ENCODE assay signal across 20 cellular contexts in the genomic region with DNA sequence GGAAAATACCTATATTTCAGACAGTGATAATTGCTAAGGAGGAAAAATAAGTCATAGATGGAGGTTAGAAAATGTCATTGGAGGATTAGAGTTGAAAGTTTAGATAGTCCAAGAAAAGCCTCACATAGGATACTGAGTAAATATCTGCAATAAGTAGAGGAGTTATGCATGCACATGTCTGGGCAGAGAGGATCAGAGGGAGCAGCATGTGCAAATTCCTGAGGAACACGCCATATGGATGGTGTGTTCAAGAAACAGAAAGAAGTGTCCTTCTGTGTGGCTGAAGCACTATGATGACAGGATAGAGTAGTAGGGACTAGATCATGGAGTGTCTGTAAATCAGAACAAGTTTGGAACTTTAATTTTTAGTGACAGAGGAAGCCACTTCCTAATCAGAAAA. TPM values are rescaled to one million over a fixed set of nuclear protein-coding genes. Genes with fewer than 3 reads are reported as not detected.
DNase-seq lines count a peak whose midpoint lies in the region; ATAC-seq, FAIRE-seq and TF ChIP-seq lines count a peak whose summit lies in the region.
"Had no signal": no experiment of that assay in that cellular context is flagged by ENCODE, and none has a peak within 500 bp of the region (broad histone marks: within the 10 kb centered on the region; RNA-seq: fewer than 3 reads in every experiment).

No MANE protein-coding gene starts in this region.

- in situ Hi-C loops in IMR-90 (cut with MboI; ENCODE audit: low sequenced_read_pairs), result no loop called here

- H3K56ac ChIP-seq in IMR-90 (ENCODE audit: extremely low read depth, insufficient read depth, low read length), result no peak overlapping the region

- H3K9me3 Mint-ChIP-seq in astrocyte (ENCODE audit: unreplicated experiment) (no peaks in the 10 kb centered on the region), mesothelial cell of epicardium (no peaks in the 10 kb centered on the region)

- intact Hi-C loops in IMR-90 (cut with micrococcal nuclease), result no loop called here

- TF ChIP-seq POLR2A in IMR-90 (IDR thresholded peaks at IDR 0.05; ENCODE audit: low read depth, low read length), result no peak

- H2BK120ac ChIP-seq in IMR-90 (ENCODE audit: low read depth, low read length), result peak overlapping the region; percentile 36

- H3K27ac ChIP-seq in IMR-90 (ENCODE audit: insufficient read depth, low read length) (no peak overlapping the region), astrocyte (ENCODE audit: low read depth, low read length) (no peak overlapping the region)
- H3K27ac ChIP-seq: GM23248, SJSA1 had no signal

- H3K4me2 ChIP-seq in IMR-90 (ENCODE audit: low read depth, low read length) (no peak overlapping the region), astrocyte (ENCODE audit: low read length) (no peak overlapping the region)
- H3K4me2 ChIP-seq: A549 had no signal

- H3K4me3 ChIP-seq in AG10803 (ENCODE audit: low read length) (no peak overlapping the region), IMR-90 (ENCODE audit: insufficient read depth, low read depth, low read length) (no peak overlapping the region), astrocyte (ENCODE audit: insufficient read depth, low read depth, low read length) (no peak overlapping the region)
- H3K4me3 ChIP-seq: A549, GM23248, HAP-1, SJSA1 had no signal

- no peaks in the 10 kb centered on the region for H3K9me3 ChIP-seq in IMR-90 (ENCODE audit: control insufficient read depth, insufficient read depth, low read length)
- H3K9me3 ChIP-seq in astrocyte (ENCODE audit: insufficient read depth, low read depth, low read length), result no peaks in the 10 kb centered on the region
- H3K9me3 ChIP-seq: A549, BE2C, HAP-1, SJSA1 had no signal

- H4K5ac ChIP-seq in IMR-90 (ENCODE audit: low read depth, low read length), result peak overlapping the region; percentile 42

- H3K4me1 ChIP-seq in IMR-90 (ENCODE audit: control insufficient read depth, insufficient read depth, low read length) (peaks cover 19% of the 10 kb centered on the region), astrocyte (ENCODE audit: insufficient read depth, low read length) (peaks cover 3% of the 10 kb centered on the region)
- H3K4me1 ChIP-seq: BE2C, HAP-1, SJSA1 had no signal

- no peak overlapping the region; the same call in 1 of the 2 replicates for H2BK20ac ChIP-seq in IMR-90 (ENCODE audit: low read depth, low read length)

- FAIRE-seq in astrocyte (lab: Jason Lieb, UNC), result no peak
- FAIRE-seq: A549, HTR-8/SVneo, RCC 7860 had no signal

- no peak for ATAC-seq in IMR-90 (ENCODE audit: low read depth)
- ATAC-seq in GM18909 (IDR thresholded peaks at IDR 0.05; ENCODE audit: poor library complexity, unreplicated experiment), result no peak
- ATAC-seq: A549, Right ventricle myocardium inferior, T-helper 17 cell had no signal

- peak overlapping the region; percentile 46 for H3K14ac ChIP-seq in IMR-90 (replicated peaks; ENCODE audit: low read depth, low read length)

- H3K18ac ChIP-seq in IMR-90 (ENCODE audit: low read depth, low read length), result peak overlapping the region; percentile 73; the same call in 1 of the 2 replicates

- H3K9me1 ChIP-seq in IMR-90 (ENCODE audit: insufficient read depth, low read length), result 0 out of 2 replicates have a peak, but pooled peaks cover 4% of the 10 kb centered on the region

- WGBS in IMR-90 (ENCODE audit: extremely low coverage in 2 of 2, insufficient read length in 1 of 2), 2 experiments, result 100% methylated on average over 1 of the region's 1 CpG; no CpG with 5 or more reads in 1 of the 2 experiments

- H2AK9ac ChIP-seq in IMR-90 (replicated peaks; ENCODE audit: low read depth, low read length, poor library complexity), result no peak overlapping the region

- DNase-seq in AG10803 (ENCODE audit: low read depth) (peak; percentile 51), IMR-90 (no peak), astrocyte (ENCODE audit: low read depth) (no peak), mesothelial cell of epicardium (ENCODE audit: low spot score in 2 of 2, unreplicated experiment in 2 of 2) (no peak), HUDEP-2 (lab: John Stamatoyannopoulos, UW; ENCODE audit: unreplicated experiment in 76 of 76) (no peak)
- no peak for DNase-seq in activated naive CD4-positive, alpha-beta T cell treated with Interleukin-2 at 50 U/mL for 16 hours
- DNase-seq: BE2C, DMS79 treated with DMSO at 0.1 percent for 48 hours, GM23248, Karpas-422, NCI-H187, OCI-M1, T-helper 17 cell had no signal

- no peaks in the 10 kb centered on the region for H3K27me3 ChIP-seq in IMR-90 (ENCODE audit: control insufficient read depth, insufficient read depth, low read length)
- H3K27me3 ChIP-seq in astrocyte (ENCODE audit: insufficient read depth, low read length), result no peaks in the 10 kb centered on the region
- H3K27me3 ChIP-seq: BE2C, SJSA1 had no signal

- no peaks in the 10 kb centered on the region for H3K79me2 ChIP-seq in astrocyte (ENCODE audit: insufficient read depth, low read length)

- peak overlapping the region; percentile 30; the same call in 1 of the 3 replicates for H2BK15ac ChIP-seq in IMR-90 (ENCODE audit: low read depth, low read length)

- H3K4me1 Mint-ChIP-seq in astrocyte (ENCODE audit: low read depth, unreplicated experiment), result peaks cover 24% of the 10 kb centered on the region
- peaks cover 18% of the 10 kb centered on the region for H3K4me1 Mint-ChIP-seq in mesothelial cell of epicardium
- H3K4me1 Mint-ChIP-seq: T-helper 17 cell had no signal

- no peak for TF ChIP-seq RAD21 in IMR-90 (IDR thresholded peaks at IDR 0.05; ENCODE audit: low read length)

- BruUV-seq in IMR-90 (replicated peaks; lab: Mats Ljungman, UMichigan), result no TSS peak

- H3K4me3 Mint-ChIP-seq in astrocyte (ENCODE audit: unreplicated experiment) (no peak overlapping the region), mesothelial cell of epicardium (no peak overlapping the region)
- H3K4me3 Mint-ChIP-seq: T-helper 17 cell had no signal

- peak overlapping the region in 1 of 2 experiments; percentile 16; a peak in 2 of 4 replicates for H4K8ac ChIP-seq in IMR-90 (ENCODE audit: low read depth in 2 of 2, low read length in 2 of 2)

- H3K4ac ChIP-seq in IMR-90 (ENCODE audit: low read depth, low read length), result peak overlapping the region; percentile 12; the same call in 1 of the 2 replicates

- H3K23ac ChIP-seq in IMR-90 (ENCODE audit: low read depth, low read length), result no peak overlapping the region; the same call in 1 of the 2 replicates

- no peaks in the 10 kb centered on the region for H3K27me3 Mint-ChIP-seq in astrocyte (ENCODE audit: low read depth, unreplicated experiment)
- peaks cover 9% of the 10 kb centered on the region for H3K27me3 Mint-ChIP-seq in mesothelial cell of epicardium (ENCODE audit: low read depth)

- dilution Hi-C loops in IMR-90 (cut with HindIII; ENCODE audit: low sequenced_read_pairs, unreplicated experiment), result no loop called here

- 0 out of 4 replicates have a peak, but pooled peaks cover 2 to 5% of the 10 kb centered on the region in 2 experiments for H3K79me1 ChIP-seq in IMR-90 (ENCODE audit: low read depth in 1 of 2, low read length in 2 of 2)

- H3K9ac ChIP-seq in IMR-90 (ENCODE audit: low read depth, low read length), result no peak overlapping the region
- H3K9ac ChIP-seq in astrocyte (ENCODE audit: low read length), result no peak overlapping the region
- H3K9ac ChIP-seq: GM23248 had no signal

- peak overlapping the region; percentile 61; the same call in 1 of the 2 replicates for H2AK5ac ChIP-seq in IMR-90 (ENCODE audit: low read depth, low read length)

- no peak overlapping the region for H2BK5ac ChIP-seq in IMR-90 (ENCODE audit: low read depth, low read length, poor library complexity, severe bottlenecking)

- H2AFZ ChIP-seq in IMR-90 (replicated peaks; ENCODE audit: low read length, poor library complexity), result no peak overlapping the region
- H2AFZ ChIP-seq in astrocyte (ENCODE audit: low read depth, low read length), result no peak overlapping the region
- H2AFZ ChIP-seq: GM23248 had no signal

- H3K27ac Mint-ChIP-seq in astrocyte (ENCODE audit: unreplicated experiment), result peak overlapping the region; percentile 12
- peak overlapping the region; percentile 18 for H3K27ac Mint-ChIP-seq in mesothelial cell of epicardium
- H3K27ac Mint-ChIP-seq: T-helper 17 cell had no signal

- H3K36me3 Mint-ChIP-seq in astrocyte (ENCODE audit: low read depth, unreplicated experiment), result no peaks in the 10 kb centered on the region
- no peaks in the 10 kb centered on the region for H3K36me3 Mint-ChIP-seq in mesothelial cell of epicardium

- POLR2A ChIA-PET in IMR-90 (lab: Charles Lee; ENCODE audit: unreplicated experiment), result no interaction called here

- TF ChIP-seq CTCF in AG10803 (conservative IDR thresholded peaks at IDR 0.05; ENCODE audit: low read length), result no peak
- TF ChIP-seq CTCF in IMR-90 (conservative IDR thresholded peaks at IDR 0.05; ENCODE audit: low read depth, low read length), result no peak
- TF ChIP-seq CTCF in astrocyte (IDR thresholded peaks at IDR 0.05; ENCODE audit: insufficient read depth, low read depth, low read length), result no peak
- no peak for TF ChIP-seq CTCF in mesothelial cell of epicardium (IDR thresholded peaks at IDR 0.05; ENCODE audit: unreplicated experiment)

- H4K20me1 ChIP-seq in IMR-90 (ENCODE audit: insufficient read depth, low read length) (no peaks in the 10 kb centered on the region), astrocyte (ENCODE audit: insufficient read depth, low read length) (no peaks in the 10 kb centered on the region)

- H3K36me3 ChIP-seq in IMR-90 (ENCODE audit: control insufficient read depth, insufficient read depth, low read length) (no peaks in the 10 kb centered on the region), astrocyte (ENCODE audit: insufficient read depth, low read length) (no peaks in the 10 kb centered on the region)
- H3K36me3 ChIP-seq: BE2C, HAP-1, SJSA1 had no signal

- H4K91ac ChIP-seq in IMR-90 (ENCODE audit: insufficient read depth, low read depth, low read length), result no peak overlapping the region

- CTCF ChIA-PET in IMR-90 (lab: Yijun Ruan, JAX), result no interaction called here

TF ChIP-seq in IMR-90, 13 proteins besides CTCF, POLR2A, EP300 and RAD21:
- TF ChIP-seq, protein P1, sequence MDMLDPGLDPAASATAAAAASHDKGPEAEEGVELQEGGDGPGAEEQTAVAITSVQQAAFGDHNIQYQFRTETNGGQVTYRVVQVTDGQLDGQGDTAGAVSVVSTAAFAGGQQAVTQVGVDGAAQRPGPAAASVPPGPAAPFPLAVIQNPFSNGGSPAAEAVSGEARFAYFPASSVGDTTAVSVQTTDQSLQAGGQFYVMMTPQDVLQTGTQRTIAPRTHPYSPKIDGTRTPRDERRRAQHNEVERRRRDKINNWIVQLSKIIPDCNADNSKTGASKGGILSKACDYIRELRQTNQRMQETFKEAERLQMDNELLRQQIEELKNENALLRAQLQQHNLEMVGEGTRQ (IDR thresholded peaks at IDR 0.05; ENCODE audit: low read depth, low read length), result no peak
- TF ChIP-seq MAFK (IDR thresholded peaks at IDR 0.05; ENCODE audit: low read depth, low read length) (no peak), CHD1 (IDR thresholded peaks at IDR 0.05; ENCODE audit: low read depth, low read length) (no peak), BHLHE40 (IDR thresholded peaks at IDR 0.05; ENCODE audit: low read depth, low read length) (no peak)

RNA-seq across cellular contexts. Expression of a gene that starts 52.2 kb away (rescaled TPM):
- total RNA-seq in IMR-90 (2012; rRNA removed) (10.6 TPM in 2 replicates), astrocyte (2.9 and 5.6 TPM in 2 replicates), mesothelial cell of epicardium (4.9 to 5.5 TPM (median 5.3 TPM) in 3 replicates)
- polyA plus RNA-seq in IMR-90 (2012; rRNA removed), result 4.7 and 5.8 TPM in 2 replicates
- 2.6 and 2.9 TPM in 2 replicates for polyA plus RNA-seq in IMR-90 (2012; cell fraction: cytosol; rRNA removed)
- polyA plus RNA-seq in IMR-90 (2012; cell fraction: nucleus; rRNA removed; ENCODE audit: low replicate concordance), result 1.2 and 6.8 TPM in 2 replicates
- total RNA-seq: SJSA1, T-helper 17 cell had no signal
